Comparison of ENCODE assay signal across 1 cellular context in genomic region chr22:38317995-38318715, GRCh38.
TF ChIP-seq lines count a peak whose summit lies in the region.

No MANE protein-coding gene starts in this region.

TF ChIP-seq in HepG2, 621 proteins besides CTCF, POLR2A, EP300 and RAD21 (continued from another document and continues in another):
- TF ChIP-seq ZNF615 (CRISPR knock-in tag; IDR thresholded peaks at IDR 0.05; ENCODE audit: borderline replicate concordance) (no peak), HOXD1 (CRISPR knock-in tag; IDR thresholded peaks at IDR 0.05) (no peak), SALL2 (CRISPR knock-in tag; IDR thresholded peaks at IDR 0.05) (no peak), ZFY (CRISPR knock-in tag; IDR thresholded peaks at IDR 0.05) (peak; percentile 65), DMAP1 (CRISPR knock-in tag; IDR thresholded peaks at IDR 0.05) (no peak), ZNF10 (CRISPR knock-in tag; IDR thresholded peaks at IDR 0.05; ENCODE audit: borderline replicate concordance, low read depth) (no peak), RFX5 (IDR thresholded peaks at IDR 0.05; ENCODE audit: low read depth, low read length) (no peak), ZNF12 (CRISPR knock-in tag; IDR thresholded peaks at IDR 0.05) (no peak), HNRNPK (IDR thresholded peaks at IDR 0.05; ENCODE audit: low read depth, low read length, poor library complexity, severe bottlenecking) (no peak), SMAD9 (CRISPR knock-in tag; IDR thresholded peaks at IDR 0.05) (no peak), GATAD2A (CRISPR knock-in tag; IDR thresholded peaks at IDR 0.05) (peak; percentile 58; the same call in 1 of the 2 replicates), MBNL3 (CRISPR knock-in tag; conservative IDR thresholded peaks at IDR 0.05) (no peak), BORCS8-MEF2B (CRISPR knock-in tag; IDR thresholded peaks at IDR 0.05) (peak; percentile 15; the same call in 1 of the 2 replicates), ZNF34 (CRISPR knock-in tag; IDR thresholded peaks at IDR 0.05; ENCODE audit: borderline replicate concordance) (no peak), ZNF746 (CRISPR knock-in tag; IDR thresholded peaks at IDR 0.05) (0 out of 2 replicates have a peak, but pooled peaks have one; percentile 55), ZNF329 (CRISPR knock-in tag; IDR thresholded peaks at IDR 0.05; ENCODE audit: low read depth) (no peak), KMT2A (CRISPR knock-in tag; IDR thresholded peaks at IDR 0.05) (0 out of 2 replicates have a peak, but pooled peaks have one; percentile 21), GABPB1 (CRISPR knock-in tag; IDR thresholded peaks at IDR 0.05) (peak; percentile 56; the same call in 1 of the 2 replicates), MXI1 (IDR thresholded peaks at IDR 0.05; ENCODE audit: borderline replicate concordance, low read depth, low read length) (peak; percentile 94; the same call in 1 of the 3 replicates), HHEX (CRISPR knock-in tag; IDR thresholded peaks at IDR 0.05) (no peak), AFF4 (CRISPR knock-in tag; IDR thresholded peaks at IDR 0.05) (no peak), KAT2B (IDR thresholded peaks at IDR 0.05; ENCODE audit: borderline replicate concordance, low read depth, low read length) (no peak), ZMYM4 (CRISPR knock-in tag; IDR thresholded peaks at IDR 0.05) (no peak), ZNF83 (CRISPR knock-in tag; IDR thresholded peaks at IDR 0.05; ENCODE audit: borderline replicate concordance) (no peak)
- TF ChIP-seq, protein P1, sequence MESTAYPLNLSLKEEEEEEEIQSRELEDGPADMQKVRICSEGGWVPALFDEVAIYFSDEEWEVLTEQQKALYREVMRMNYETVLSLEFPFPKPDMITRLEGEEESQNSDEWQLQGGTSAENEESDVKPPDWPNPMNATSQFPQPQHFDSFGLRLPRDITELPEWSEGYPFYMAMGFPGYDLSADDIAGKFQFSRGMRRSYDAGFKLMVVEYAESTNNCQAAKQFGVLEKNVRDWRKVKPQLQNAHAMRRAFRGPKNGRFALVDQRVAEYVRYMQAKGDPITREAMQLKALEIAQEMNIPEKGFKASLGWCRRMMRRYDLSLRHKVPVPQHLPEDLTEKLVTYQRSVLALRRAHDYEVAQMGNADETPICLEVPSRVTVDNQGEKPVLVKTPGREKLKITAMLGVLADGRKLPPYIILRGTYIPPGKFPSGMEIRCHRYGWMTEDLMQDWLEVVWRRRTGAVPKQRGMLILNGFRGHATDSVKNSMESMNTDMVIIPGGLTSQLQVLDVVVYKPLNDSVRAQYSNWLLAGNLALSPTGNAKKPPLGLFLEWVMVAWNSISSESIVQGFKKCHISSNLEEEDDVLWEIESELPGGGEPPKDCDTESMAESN (CRISPR knock-in tag; conservative IDR thresholded peaks at IDR 0.05): no peak
- TF ChIP-seq, protein P2, sequence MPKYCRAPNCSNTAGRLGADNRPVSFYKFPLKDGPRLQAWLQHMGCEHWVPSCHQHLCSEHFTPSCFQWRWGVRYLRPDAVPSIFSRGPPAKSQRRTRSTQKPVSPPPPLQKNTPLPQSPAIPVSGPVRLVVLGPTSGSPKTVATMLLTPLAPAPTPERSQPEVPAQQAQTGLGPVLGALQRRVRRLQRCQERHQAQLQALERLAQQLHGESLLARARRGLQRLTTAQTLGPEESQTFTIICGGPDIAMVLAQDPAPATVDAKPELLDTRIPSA (CRISPR knock-in tag; IDR thresholded peaks at IDR 0.05; ENCODE audit: borderline replicate concordance): no peak
- TF ChIP-seq, protein P3, sequence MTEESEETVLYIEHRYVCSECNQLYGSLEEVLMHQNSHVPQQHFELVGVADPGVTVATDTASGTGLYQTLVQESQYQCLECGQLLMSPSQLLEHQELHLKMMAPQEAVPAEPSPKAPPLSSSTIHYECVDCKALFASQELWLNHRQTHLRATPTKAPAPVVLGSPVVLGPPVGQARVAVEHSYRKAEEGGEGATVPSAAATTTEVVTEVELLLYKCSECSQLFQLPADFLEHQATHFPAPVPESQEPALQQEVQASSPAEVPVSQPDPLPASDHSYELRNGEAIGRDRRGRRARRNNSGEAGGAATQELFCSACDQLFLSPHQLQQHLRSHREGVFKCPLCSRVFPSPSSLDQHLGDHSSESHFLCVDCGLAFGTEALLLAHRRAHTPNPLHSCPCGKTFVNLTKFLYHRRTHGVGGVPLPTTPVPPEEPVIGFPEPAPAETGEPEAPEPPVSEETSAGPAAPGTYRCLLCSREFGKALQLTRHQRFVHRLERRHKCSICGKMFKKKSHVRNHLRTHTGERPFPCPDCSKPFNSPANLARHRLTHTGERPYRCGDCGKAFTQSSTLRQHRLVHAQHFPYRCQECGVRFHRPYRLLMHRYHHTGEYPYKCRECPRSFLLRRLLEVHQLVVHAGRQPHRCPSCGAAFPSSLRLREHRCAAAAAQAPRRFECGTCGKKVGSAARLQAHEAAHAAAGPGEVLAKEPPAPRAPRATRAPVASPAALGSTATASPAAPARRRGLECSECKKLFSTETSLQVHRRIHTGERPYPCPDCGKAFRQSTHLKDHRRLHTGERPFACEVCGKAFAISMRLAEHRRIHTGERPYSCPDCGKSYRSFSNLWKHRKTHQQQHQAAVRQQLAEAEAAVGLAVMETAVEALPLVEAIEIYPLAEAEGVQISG (CRISPR knock-in tag; IDR thresholded peaks at IDR 0.05): no peak
- TF ChIP-seq, protein P4, sequence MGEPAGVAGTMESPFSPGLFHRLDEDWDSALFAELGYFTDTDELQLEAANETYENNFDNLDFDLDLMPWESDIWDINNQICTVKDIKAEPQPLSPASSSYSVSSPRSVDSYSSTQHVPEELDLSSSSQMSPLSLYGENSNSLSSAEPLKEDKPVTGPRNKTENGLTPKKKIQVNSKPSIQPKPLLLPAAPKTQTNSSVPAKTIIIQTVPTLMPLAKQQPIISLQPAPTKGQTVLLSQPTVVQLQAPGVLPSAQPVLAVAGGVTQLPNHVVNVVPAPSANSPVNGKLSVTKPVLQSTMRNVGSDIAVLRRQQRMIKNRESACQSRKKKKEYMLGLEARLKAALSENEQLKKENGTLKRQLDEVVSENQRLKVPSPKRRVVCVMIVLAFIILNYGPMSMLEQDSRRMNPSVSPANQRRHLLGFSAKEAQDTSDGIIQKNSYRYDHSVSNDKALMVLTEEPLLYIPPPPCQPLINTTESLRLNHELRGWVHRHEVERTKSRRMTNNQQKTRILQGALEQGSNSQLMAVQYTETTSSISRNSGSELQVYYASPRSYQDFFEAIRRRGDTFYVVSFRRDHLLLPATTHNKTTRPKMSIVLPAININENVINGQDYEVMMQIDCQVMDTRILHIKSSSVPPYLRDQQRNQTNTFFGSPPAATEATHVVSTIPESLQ (CRISPR knock-in tag; conservative IDR thresholded peaks at IDR 0.05): no peak
- TF ChIP-seq, protein P5, sequence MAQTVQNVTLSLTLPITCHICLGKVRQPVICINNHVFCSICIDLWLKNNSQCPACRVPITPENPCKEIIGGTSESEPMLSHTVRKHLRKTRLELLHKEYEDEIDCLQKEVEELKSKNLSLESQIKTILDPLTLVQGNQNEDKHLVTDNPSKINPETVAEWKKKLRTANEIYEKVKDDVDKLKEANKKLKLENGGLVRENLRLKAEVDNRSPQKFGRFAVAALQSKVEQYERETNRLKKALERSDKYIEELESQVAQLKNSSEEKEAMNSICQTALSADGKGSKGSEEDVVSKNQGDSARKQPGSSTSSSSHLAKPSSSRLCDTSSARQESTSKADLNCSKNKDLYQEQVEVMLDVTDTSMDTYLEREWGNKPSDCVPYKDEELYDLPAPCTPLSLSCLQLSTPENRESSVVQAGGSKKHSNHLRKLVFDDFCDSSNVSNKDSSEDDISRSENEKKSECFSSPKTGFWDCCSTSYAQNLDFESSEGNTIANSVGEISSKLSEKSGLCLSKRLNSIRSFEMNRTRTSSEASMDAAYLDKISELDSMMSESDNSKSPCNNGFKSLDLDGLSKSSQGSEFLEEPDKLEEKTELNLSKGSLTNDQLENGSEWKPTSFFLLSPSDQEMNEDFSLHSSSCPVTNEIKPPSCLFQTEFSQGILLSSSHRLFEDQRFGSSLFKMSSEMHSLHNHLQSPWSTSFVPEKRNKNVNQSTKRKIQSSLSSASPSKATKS (CRISPR knock-in tag; IDR thresholded peaks at IDR 0.05): no peak
- TF ChIP-seq, protein P6, sequence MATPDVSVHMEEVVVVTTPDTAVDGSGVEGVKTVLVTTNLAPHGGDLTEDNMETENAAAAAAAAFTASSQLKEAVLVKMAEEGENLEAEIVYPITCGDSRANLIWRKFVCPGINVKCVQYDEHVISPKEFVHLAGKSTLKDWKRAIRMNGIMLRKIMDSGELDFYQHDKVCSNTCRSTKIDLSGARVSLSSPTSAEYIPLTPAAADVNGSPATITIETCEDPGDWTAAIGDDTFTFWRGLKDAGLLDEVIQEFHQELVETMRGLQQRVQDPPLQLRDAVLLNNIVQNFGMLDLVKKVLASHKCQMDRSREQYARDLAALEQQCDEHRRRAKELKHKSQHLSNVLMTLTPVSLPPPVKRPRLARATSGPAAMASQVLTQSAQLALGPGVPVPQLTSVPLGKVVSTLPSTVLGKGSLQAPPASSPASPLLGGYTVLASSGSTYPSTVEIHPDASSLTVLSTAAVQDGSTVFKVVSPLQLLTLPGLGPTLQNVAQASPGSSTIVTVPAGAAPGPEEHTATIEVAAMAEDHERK (CRISPR knock-in tag; IDR thresholded peaks at IDR 0.05; ENCODE audit: low read depth): no peak
- TF ChIP-seq, protein P7, sequence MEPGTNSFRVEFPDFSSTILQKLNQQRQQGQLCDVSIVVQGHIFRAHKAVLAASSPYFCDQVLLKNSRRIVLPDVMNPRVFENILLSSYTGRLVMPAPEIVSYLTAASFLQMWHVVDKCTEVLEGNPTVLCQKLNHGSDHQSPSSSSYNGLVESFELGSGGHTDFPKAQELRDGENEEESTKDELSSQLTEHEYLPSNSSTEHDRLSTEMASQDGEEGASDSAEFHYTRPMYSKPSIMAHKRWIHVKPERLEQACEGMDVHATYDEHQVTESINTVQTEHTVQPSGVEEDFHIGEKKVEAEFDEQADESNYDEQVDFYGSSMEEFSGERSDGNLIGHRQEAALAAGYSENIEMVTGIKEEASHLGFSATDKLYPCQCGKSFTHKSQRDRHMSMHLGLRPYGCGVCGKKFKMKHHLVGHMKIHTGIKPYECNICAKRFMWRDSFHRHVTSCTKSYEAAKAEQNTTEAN (CRISPR knock-in tag; conservative IDR thresholded peaks at IDR 0.05): no peak
- TF ChIP-seq, protein P8, sequence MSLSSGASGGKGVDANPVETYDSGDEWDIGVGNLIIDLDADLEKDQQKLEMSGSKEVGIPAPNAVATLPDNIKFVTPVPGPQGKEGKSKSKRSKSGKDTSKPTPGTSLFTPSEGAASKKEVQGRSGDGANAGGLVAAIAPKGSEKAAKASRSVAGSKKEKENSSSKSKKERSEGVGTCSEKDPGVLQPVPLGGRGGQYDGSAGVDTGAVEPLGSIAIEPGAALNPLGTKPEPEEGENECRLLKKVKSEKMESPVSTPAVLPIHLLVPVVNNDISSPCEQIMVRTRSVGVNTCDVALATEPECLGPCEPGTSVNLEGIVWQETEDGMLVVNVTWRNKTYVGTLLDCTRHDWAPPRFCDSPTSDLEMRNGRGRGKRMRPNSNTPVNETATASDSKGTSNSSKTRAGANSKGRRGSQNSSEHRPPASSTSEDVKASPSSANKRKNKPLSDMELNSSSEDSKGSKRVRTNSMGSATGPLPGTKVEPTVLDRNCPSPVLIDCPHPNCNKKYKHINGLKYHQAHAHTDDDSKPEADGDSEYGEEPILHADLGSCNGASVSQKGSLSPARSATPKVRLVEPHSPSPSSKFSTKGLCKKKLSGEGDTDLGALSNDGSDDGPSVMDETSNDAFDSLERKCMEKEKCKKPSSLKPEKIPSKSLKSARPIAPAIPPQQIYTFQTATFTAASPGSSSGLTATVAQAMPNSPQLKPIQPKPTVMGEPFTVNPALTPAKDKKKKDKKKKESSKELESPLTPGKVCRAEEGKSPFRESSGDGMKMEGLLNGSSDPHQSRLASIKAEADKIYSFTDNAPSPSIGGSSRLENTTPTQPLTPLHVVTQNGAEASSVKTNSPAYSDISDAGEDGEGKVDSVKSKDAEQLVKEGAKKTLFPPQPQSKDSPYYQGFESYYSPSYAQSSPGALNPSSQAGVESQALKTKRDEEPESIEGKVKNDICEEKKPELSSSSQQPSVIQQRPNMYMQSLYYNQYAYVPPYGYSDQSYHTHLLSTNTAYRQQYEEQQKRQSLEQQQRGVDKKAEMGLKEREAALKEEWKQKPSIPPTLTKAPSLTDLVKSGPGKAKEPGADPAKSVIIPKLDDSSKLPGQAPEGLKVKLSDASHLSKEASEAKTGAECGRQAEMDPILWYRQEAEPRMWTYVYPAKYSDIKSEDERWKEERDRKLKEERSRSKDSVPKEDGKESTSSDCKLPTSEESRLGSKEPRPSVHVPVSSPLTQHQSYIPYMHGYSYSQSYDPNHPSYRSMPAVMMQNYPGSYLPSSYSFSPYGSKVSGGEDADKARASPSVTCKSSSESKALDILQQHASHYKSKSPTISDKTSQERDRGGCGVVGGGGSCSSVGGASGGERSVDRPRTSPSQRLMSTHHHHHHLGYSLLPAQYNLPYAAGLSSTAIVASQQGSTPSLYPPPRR (CRISPR knock-in tag; IDR thresholded peaks at IDR 0.05; ENCODE audit: borderline replicate concordance): no peak
